In genomic region chr1:224747578-224747977, GRCh38 we compare ENCODE assay signal across 2 cellular contexts.
TF ChIP-seq lines count a peak whose summit lies in the region.

No MANE protein-coding gene starts in this region.

TF ChIP-seq in IMR-90, 13 proteins besides CTCF, POLR2A, EP300 and RAD21 (continued from another document):
- no peak for TF ChIP-seq ELK1 (IDR thresholded peaks at IDR 0.05; ENCODE audit: borderline replicate concordance, low read depth, low read length)
- TF ChIP-seq MAFK (IDR thresholded peaks at IDR 0.05; ENCODE audit: low read depth, low read length): no peak
- TF ChIP-seq RCOR1 (IDR thresholded peaks at IDR 0.05; ENCODE audit: insufficient replicate concordance, low read length): no peak
- TF ChIP-seq USF2 (IDR thresholded peaks at IDR 0.05; ENCODE audit: low read depth, low read length): no peak
- no peak for TF ChIP-seq MAZ (IDR thresholded peaks at IDR 0.05; ENCODE audit: borderline replicate concordance, low read depth, low read length)
- no peak for TF ChIP-seq NFE2L2 (IDR thresholded peaks at IDR 0.05; ENCODE audit: low read depth, low read length)
- TF ChIP-seq FOS (IDR thresholded peaks at IDR 0.05; ENCODE audit: low read depth, low read length): no peak
- no peak for TF ChIP-seq RFX5 (IDR thresholded peaks at IDR 0.05; ENCODE audit: low read depth, low read length)
- TF ChIP-seq BHLHE40 (IDR thresholded peaks at IDR 0.05; ENCODE audit: low read depth, low read length): no peak
- TF ChIP-seq CEBPB (IDR thresholded peaks at IDR 0.05; ENCODE audit: low read depth, low read length): no peak
- no peak for TF ChIP-seq SMC3 (IDR thresholded peaks at IDR 0.05; ENCODE audit: low read depth, low read length)

TF ChIP-seq in GM12878, 131 proteins besides CTCF, POLR2A, EP300 and RAD21:
- no peak for TF ChIP-seq BCLAF1 (IDR thresholded peaks at IDR 0.05)
- no peak for TF ChIP-seq IKZF1 (conservative IDR thresholded peaks at IDR 0.05)
- no peak for TF ChIP-seq ZNF687 (IDR thresholded peaks at IDR 0.05)
- no peak for TF ChIP-seq ATF2 (IDR thresholded peaks at IDR 0.05; ENCODE audit: low read length)
- TF ChIP-seq POU2F2 (IDR thresholded peaks at IDR 0.05; ENCODE audit: borderline replicate concordance, low read depth, low read length): no peak
- no peak for TF ChIP-seq FOXM1 (IDR thresholded peaks at IDR 0.05; ENCODE audit: low read depth, low read length)
- peak; percentile 55; the same call in 1 of the 2 replicates for TF ChIP-seq PKNOX1 (IDR thresholded peaks at IDR 0.05)
